Comparison of ENCODE assay signal across 25 cellular contexts in the genomic region with DNA sequence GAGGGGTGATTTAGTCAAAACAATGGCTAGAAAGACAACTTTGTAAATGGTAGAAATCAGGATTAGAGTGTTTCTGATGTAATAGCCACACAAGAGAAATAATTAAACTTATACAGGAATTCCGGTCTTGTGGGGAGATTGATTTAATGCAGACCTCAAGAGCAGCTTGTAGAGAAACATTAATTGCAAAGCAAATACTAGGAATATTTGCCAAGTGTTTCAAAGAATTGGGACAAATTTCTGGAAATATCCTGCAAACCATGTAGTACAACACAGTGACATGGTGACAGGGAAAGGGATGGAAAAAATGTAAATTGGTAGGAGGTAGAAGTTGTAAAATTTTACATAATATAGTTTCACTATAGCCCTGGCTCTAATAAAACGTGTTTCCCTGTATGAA. TPM values are rescaled to one million over a fixed set of nuclear protein-coding genes. Genes with fewer than 3 reads are reported as not detected.
DNase-seq lines count a peak whose midpoint lies in the region; ATAC-seq, FAIRE-seq and TF ChIP-seq lines count a peak whose summit lies in the region.
"Had no signal": no experiment of that assay in that cellular context is flagged by ENCODE, and none has a peak within 500 bp of the region (broad histone marks: within the 10 kb centered on the region; RNA-seq: fewer than 3 reads in every experiment).

No MANE protein-coding gene starts in this region.

- no peak for TF ChIP-seq EP300 in A549 (IDR thresholded peaks at IDR 0.05)

- H3K9me3 Mint-ChIP-seq in Calu3 (ENCODE audit: low read depth, unreplicated experiment): peaks cover 3% of the 10 kb centered on the region
- H3K9me3 Mint-ChIP-seq: CD4-positive, alpha-beta T cell; HFFc6 had no signal

- TF ChIP-seq CTCF in A549 (IDR thresholded peaks at IDR 0.05) (no peak), Calu3 (IDR thresholded peaks at IDR 0.05; ENCODE audit: unreplicated experiment) (no peak), VCaP (conservative IDR thresholded peaks at IDR 0.05) (no peak), left lung (IDR thresholded peaks at IDR 0.05) (no peak), GM13976 (IDR thresholded peaks at IDR 0.05; ENCODE audit: borderline replicate concordance, control extremely low read depth, extremely low read depth, insufficient read depth, missing control alignments) (no peak)

- intact Hi-C loops in Calu3 (cut with micrococcal nuclease; ENCODE audit: unreplicated experiment): loop anchor here (10.0 kb wide), 1 partner anchor 394 kb away; a partner anchor contains a TSS
- intact Hi-C loops in left lung (cut with DNase I): no loop called here

- ATAC-seq in A549 (no peak), left lung (peak; percentile 30)
- ATAC-seq: GM12878, HCT116 had no signal

- no peak for TF ChIP-seq RAD21 in A549 (conservative IDR thresholded peaks at IDR 0.05 in 1 of 2, IDR thresholded peaks at IDR 0.05 in 1 of 2)

- H3K36me3 Mint-ChIP-seq in Calu3 (ENCODE audit: insufficient read depth, unreplicated experiment): no peaks in the 10 kb centered on the region

- DNase-seq in A549 (ENCODE audit: low read depth in 1 of 2, low spot score in 1 of 2) (no peak), Calu3 (no peak), left lung (no peak), GM13976 (ENCODE audit: low spot score) (no peak), MG63 (no peak), RKO (ENCODE audit: low spot score) (no peak), occipital lobe (lab: John Stamatoyannopoulos, UW) (no peak)
- DNase-seq: 8988T; BE2C; CD4-positive, alpha-beta T cell; DMS 273 treated with DMSO at 0.1 percent for 48 hours; DMS53; DND-41; EL; GM23248; HFFc6; KBM-7 had no signal

- TF ChIP-seq POLR2A in A549 (IDR thresholded peaks at IDR 0.05; ENCODE audit: low read length): no peak

- in situ Hi-C loops in GM13976 (cut with MboI; ENCODE audit: low sequenced_read_pairs, unreplicated experiment): no loop called here

- H3K4me1 Mint-ChIP-seq in Calu3 (ENCODE audit: low read depth, unreplicated experiment): peaks cover 38% of the 10 kb centered on the region

- H3K9me3 ChIP-seq in A549 (no peaks in the 10 kb centered on the region), left lung (no peaks in the 10 kb centered on the region), MG63 (peaks cover 5% of the 10 kb centered on the region; the same call in 1 of the 2 replicates)
- H3K9me3 ChIP-seq: BE2C had no signal

- no peak overlapping the region for H3K4me3 ChIP-seq in A549
- H3K4me3 ChIP-seq in left lung: no peak overlapping the region
- no peak overlapping the region for H3K4me3 ChIP-seq in MG63
- H3K4me3 ChIP-seq: GM12878, GM23248 had no signal

- no peaks in the 10 kb centered on the region for H3K36me3 ChIP-seq in left lung
- peaks cover 2% of the 10 kb centered on the region; the same call in 1 of the 2 replicates for H3K36me3 ChIP-seq in MG63
- H3K36me3 ChIP-seq: BE2C had no signal

- BruUV-seq in Calu3 (replicated peaks; lab: Mats Ljungman, UMichigan): no TSS peak

- peak overlapping the region; percentile 1 to 41; a peak in 2 of 6 replicates for H3K27ac ChIP-seq in A549
- peak overlapping the region; percentile 16; the same call in 1 of the 2 replicates for H3K27ac ChIP-seq in VCaP
- H3K27ac ChIP-seq in left lung: no peak overlapping the region
- H3K27ac ChIP-seq: C4-2B, GM23248 had no signal

- POLR2A ChIA-PET in A549 (lab: Yijun Ruan, JAX): interaction anchor here (0.6 kb wide), 1 partner anchor 111 kb away, joined by 4 read pairs; no protein-coding TSS in a partner anchor

- H3K27me3 ChIP-seq in left lung (no peaks in the 10 kb centered on the region), MG63 (no peaks in the 10 kb centered on the region)
- H3K27me3 ChIP-seq: BE2C had no signal

- H3K27ac Mint-ChIP-seq in Calu3 (ENCODE audit: unreplicated experiment): peak overlapping the region; percentile 58
- H3K27ac Mint-ChIP-seq: CD4-positive, alpha-beta T cell; HFFc6; IgD-negative memory B cell had no signal

- H3K27me3 Mint-ChIP-seq in Calu3 (ENCODE audit: unreplicated experiment): no peaks in the 10 kb centered on the region
- H3K27me3 Mint-ChIP-seq: CD4-positive, alpha-beta T cell; IgD-negative memory B cell had no signal

- H3K4me3 Mint-ChIP-seq in Calu3 (ENCODE audit: low read depth, unreplicated experiment): peak overlapping the region; percentile 6
- H3K4me3 Mint-ChIP-seq: CD4-positive, alpha-beta T cell; HFFc6; IgD-negative memory B cell had no signal

- no peak for FAIRE-seq in A549 (lab: Jason Lieb, UNC)
- FAIRE-seq: GM12878, GM19239, H54, HTR-8/SVneo had no signal

- H3K4me2 ChIP-seq in A549: peak overlapping the region; percentile 58

- peaks cover 29% of the 10 kb centered on the region for H3K4me1 ChIP-seq in A549
- no peaks in the 10 kb centered on the region for H3K4me1 ChIP-seq in left lung
- H3K4me1 ChIP-seq: BE2C had no signal

- 43% methylated on average over 2 of the region's 2 CpGs for whole genome bisulfite sequencing in A549 (ENCODE audit: missing lambda C conversion rate)

- CTCF ChIA-PET in A549 (lab: Yijun Ruan, JAX): interaction anchor here (3.9 kb wide), 1 partner anchor 9 kb away, joined by 14 read pairs; no protein-coding TSS in a partner anchor
- CTCF ChIA-PET in Calu3 (lab: Charles Lee): interaction anchor here (0.7 to 1.2 kb wide), 3 partner anchors 39 to 374 kb away, joined by 3 to 4 read pairs (median 3); no protein-coding TSS in a partner anchor

TF ChIP-seq in A549, 52 proteins besides CTCF, POLR2A, EP300 and RAD21:
- no peak for TF ChIP-seq ZFP36 (IDR thresholded peaks at IDR 0.05; ENCODE audit: borderline replicate concordance, partially characterized antibody)
- TF ChIP-seq RNF2 (IDR thresholded peaks at IDR 0.05; ENCODE audit: borderline replicate concordance, low read depth): no peak
- no peak for TF ChIP-seq GATA3 (IDR thresholded peaks at IDR 0.05; ENCODE audit: borderline replicate concordance)
- no peak for TF ChIP-seq FOXS1 (CRISPR knock-in tag; IDR thresholded peaks at IDR 0.05)
- no peak for TF ChIP-seq FOSB (CRISPR knock-in tag; IDR thresholded peaks at IDR 0.05)
- no peak for TF ChIP-seq CBX8 (IDR thresholded peaks at IDR 0.05)
- no peak for TF ChIP-seq HEYL (CRISPR knock-in tag; IDR thresholded peaks at IDR 0.05)
- TF ChIP-seq KDM1A (IDR thresholded peaks at IDR 0.05; ENCODE audit: low read depth): no peak
- TF ChIP-seq MAZ (IDR thresholded peaks at IDR 0.05; ENCODE audit: borderline replicate concordance, low read depth, low read length): no peak
- no peak for TF ChIP-seq NPAS2 (CRISPR knock-in tag; IDR thresholded peaks at IDR 0.05; ENCODE audit: borderline replicate concordance)
- TF ChIP-seq ZC3H11A (IDR thresholded peaks at IDR 0.05): no peak
- no peak for TF ChIP-seq FOSL2 (IDR thresholded peaks at IDR 0.05)
- no peak for TF ChIP-seq FOSL2 (CRISPR knock-in tag; IDR thresholded peaks at IDR 0.05)
- TF ChIP-seq, protein P1, sequence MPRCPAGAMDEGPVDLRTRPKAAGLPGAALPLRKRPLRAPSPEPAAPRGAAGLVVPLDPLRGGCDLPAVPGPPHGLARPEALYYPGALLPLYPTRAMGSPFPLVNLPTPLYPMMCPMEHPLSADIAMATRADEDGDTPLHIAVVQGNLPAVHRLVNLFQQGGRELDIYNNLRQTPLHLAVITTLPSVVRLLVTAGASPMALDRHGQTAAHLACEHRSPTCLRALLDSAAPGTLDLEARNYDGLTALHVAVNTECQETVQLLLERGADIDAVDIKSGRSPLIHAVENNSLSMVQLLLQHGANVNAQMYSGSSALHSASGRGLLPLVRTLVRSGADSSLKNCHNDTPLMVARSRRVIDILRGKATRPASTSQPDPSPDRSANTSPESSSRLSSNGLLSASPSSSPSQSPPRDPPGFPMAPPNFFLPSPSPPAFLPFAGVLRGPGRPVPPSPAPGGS (IDR thresholded peaks at IDR 0.05): no peak
- TF ChIP-seq CHD4 (IDR thresholded peaks at IDR 0.05; ENCODE audit: borderline replicate concordance): no peak
- TF ChIP-seq, protein P2, sequence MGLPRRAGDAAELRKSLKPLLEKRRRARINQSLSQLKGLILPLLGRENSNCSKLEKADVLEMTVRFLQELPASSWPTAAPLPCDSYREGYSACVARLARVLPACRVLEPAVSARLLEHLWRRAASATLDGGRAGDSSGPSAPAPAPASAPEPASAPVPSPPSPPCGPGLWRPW (IDR thresholded peaks at IDR 0.05): no peak
- TF ChIP-seq, protein P3, sequence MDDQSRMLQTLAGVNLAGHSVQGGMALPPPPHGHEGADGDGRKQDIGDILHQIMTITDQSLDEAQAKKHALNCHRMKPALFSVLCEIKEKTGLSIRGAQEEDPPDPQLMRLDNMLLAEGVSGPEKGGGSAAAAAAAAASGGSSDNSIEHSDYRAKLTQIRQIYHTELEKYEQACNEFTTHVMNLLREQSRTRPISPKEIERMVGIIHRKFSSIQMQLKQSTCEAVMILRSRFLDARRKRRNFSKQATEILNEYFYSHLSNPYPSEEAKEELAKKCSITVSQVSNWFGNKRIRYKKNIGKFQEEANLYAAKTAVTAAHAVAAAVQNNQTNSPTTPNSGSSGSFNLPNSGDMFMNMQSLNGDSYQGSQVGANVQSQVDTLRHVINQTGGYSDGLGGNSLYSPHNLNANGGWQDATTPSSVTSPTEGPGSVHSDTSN (IDR thresholded peaks at IDR 0.05): no peak
- TF ChIP-seq CHD2 (IDR thresholded peaks at IDR 0.05; ENCODE audit: low read length, partially characterized antibody): no peak
- TF ChIP-seq, protein P4, sequence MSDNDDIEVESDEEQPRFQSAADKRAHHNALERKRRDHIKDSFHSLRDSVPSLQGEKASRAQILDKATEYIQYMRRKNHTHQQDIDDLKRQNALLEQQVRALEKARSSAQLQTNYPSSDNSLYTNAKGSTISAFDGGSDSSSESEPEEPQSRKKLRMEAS (IDR thresholded peaks at IDR 0.05): no peak

RNA-seq across cellular contexts. Expression of a gene that starts 28.9 kb away (rescaled TPM):
- polyA plus RNA-seq in A549 (2011; rRNA removed) (74.2 and 88.9 TPM in 2 replicates), A549 (2017; fragmentation: RNase III; extraction: RNeasy Plus Mini Kit Qiagen cat#74134 plus additional on column Dnase treatment) (68.6 to 79.2 TPM (median 69.3 TPM) in 3 replicates)
- polyA plus RNA-seq in A549 (2012; cell fraction: cytosol; rRNA removed): 36.7 and 40.2 TPM in 2 replicates
- polyA plus RNA-seq in A549 (2012; cell fraction: nucleus; rRNA removed): 20.2 and 25.2 TPM in 2 replicates
- 88.5 and 102 TPM in 2 replicates for polyA minus RNA-seq in A549 (2011; rRNA and poly(A)+ RNA removed)
- total RNA-seq in Calu3 (2022) (47.9 and 48.0 TPM in 2 replicates), left lung (10 to 100 TPM; 18.0 to 29.1 TPM), occipital lobe (61.6 TPM)
- total RNA-seq in MG63 (2014; rRNA removed; shearing (Covaris generic); ENCODE audit: low replicate concordance): 47.8 and 64.6 TPM in 2 replicates

RNA-seq across cellular contexts. Expression of a gene that starts 29.0 kb away (rescaled TPM):
- polyA plus RNA-seq in A549 (2011; rRNA removed): 13.9 and 17.4 TPM in 2 replicates
- 2.3 and 2.5 TPM in 2 replicates for polyA plus RNA-seq in A549 (2012; cell fraction: cytosol; rRNA removed)
- polyA plus RNA-seq in A549 (2012; cell fraction: nucleus; rRNA removed): 1.2 and 1.8 TPM in 2 replicates
- 8.0 to 9.3 TPM (median 8.6 TPM) in 3 replicates for polyA plus RNA-seq in A549 (2017; fragmentation: RNase III; extraction: RNeasy Plus Mini Kit Qiagen cat#74134 plus additional on column Dnase treatment)
- 4.7 and 4.8 TPM in 2 replicates for polyA minus RNA-seq in A549 (2011; rRNA and poly(A)+ RNA removed)
- total RNA-seq in Calu3 (2022): 3.9 and 6.8 TPM in 2 replicates
- 10 to 100 TPM; 12.7 to 22.6 TPM for total RNA-seq in left lung
- total RNA-seq in MG63 (2014; rRNA removed; shearing (Covaris generic); ENCODE audit: low replicate concordance): 11.3 and 30.2 TPM in 2 replicates
- 35.9 TPM for total RNA-seq in occipital lobe

Comparison
In these comparisons a context has a peak if more than half of its experiments do, and no peak if none do; other contexts are left out.
1. H3K27ac ChIP-seq: peak in A549 (2 of 2) and VCaP (single experiment); none in left lung (0 of 2).